In genomic region chr3:29705906-29706507, GRCh38 we compare ENCODE assay signal across 33 cellular contexts.
DNase-seq lines count a peak whose midpoint lies in the region; ATAC-seq and TF ChIP-seq lines count a peak whose summit lies in the region.
"Had no signal": no experiment of that assay in that cellular context is flagged by ENCODE, and none has a peak within 500 bp of the region (broad histone marks: within the 10 kb centered on the region; RNA-seq: fewer than 3 reads in every experiment).

No MANE protein-coding gene starts in this region.

- H3K36me3 ChIP-seq in right atrium auricular region (peaks cover 10% of the 10 kb centered on the region), OCI-LY3 (replicated peaks; ENCODE audit: low read depth, low read length) (no peaks in the 10 kb centered on the region)

- no peak for TF ChIP-seq POLR2A in GM18505 (IDR thresholded peaks at IDR 0.05; ENCODE audit: borderline replicate concordance, extremely low read depth, insufficient read depth, insufficient read length)

- ATAC-seq in Right ventricle myocardium superior (ENCODE audit: poor library complexity): peak; percentile 42
- ATAC-seq in activated CD8-positive, alpha-beta memory T cell treated with anti-CD3 and anti-CD28 coated beads, Interleukin-2, amount 10 ng/mL, durations not matched to agents 7 days and 5 days: no peak
- ATAC-seq in GM18505 (IDR thresholded peaks at IDR 0.05; ENCODE audit: unreplicated experiment): no peak
- ATAC-seq: activated naive CD8-positive, alpha-beta T cell treated with anti-CD3 and anti-CD28 coated beads, Interleukin-2, amount 50 U/mL, for 24 hours; gastroesophageal sphincter; HepG2; natural killer cell; stimulated activated naive CD8-positive, alpha-beta T cell treated with anti-CD3 and anti-CD28 coated beads, Interleukin-15, amount 100 ng/mL, for 72 hours had no signal

- H3K9ac ChIP-seq in OCI-LY3 (ENCODE audit: low read length): no peak overlapping the region

- H2AFZ ChIP-seq in OCI-LY3 (ENCODE audit: low read depth, low read length): no peak overlapping the region
- H2AFZ ChIP-seq: PC-9 had no signal

- no peaks in the 10 kb centered on the region for H3K27me3 Mint-ChIP-seq in activated CD8-positive, alpha-beta memory T cell treated with anti-CD3 and anti-CD28 coated beads, Interleukin-2, amount 10 ng/mL, durations not matched to agents 7 days and 5 days
- H3K27me3 Mint-ChIP-seq: activated naive CD8-positive, alpha-beta T cell treated with anti-CD3 and anti-CD28 coated beads, Interleukin-2, amount 50 U/mL, for 24 hours; activated T-cell treated with anti-CD3 and anti-CD28 coated beads, Interleukin-2, amount 50 U/mL, for 24 hours; CD4-positive, alpha-beta memory T cell; central memory CD8-positive, alpha-beta T cell; stimulated activated naive CD8-positive, alpha-beta T cell treated with anti-CD3 and anti-CD28 coated beads, Interleukin-15, amount 100 ng/mL, for 72 hours had no signal

- no peak overlapping the region for H3K4me3 Mint-ChIP-seq in activated CD8-positive, alpha-beta memory T cell treated with anti-CD3 and anti-CD28 coated beads, Interleukin-2, amount 10 ng/mL, durations not matched to agents 7 days and 5 days
- H3K4me3 Mint-ChIP-seq: activated naive CD8-positive, alpha-beta T cell treated with anti-CD3 and anti-CD28 coated beads, Interleukin-2, amount 50 U/mL, for 24 hours; activated T-cell treated with anti-CD3 and anti-CD28 coated beads, Interleukin-2, amount 50 U/mL, for 24 hours; CD4-positive, alpha-beta memory T cell; central memory CD8-positive, alpha-beta T cell; natural killer cell; stimulated activated naive CD8-positive, alpha-beta T cell treated with anti-CD3 and anti-CD28 coated beads, Interleukin-15, amount 100 ng/mL, for 72 hours had no signal

- H3K27me3 ChIP-seq in right atrium auricular region (no peaks in the 10 kb centered on the region), OCI-LY3 (ENCODE audit: low read depth, low read length) (no peaks in the 10 kb centered on the region)
- H3K27me3 ChIP-seq: gastroesophageal sphincter had no signal

- DNase-seq in Right ventricle myocardium superior: no peak
- DNase-seq in right atrium auricular region (ENCODE audit: low spot score): no peak
- DNase-seq in NCI-H2171 (lab: John Stamatoyannopoulos, UW): peak; percentile 72
- DNase-seq in DMS79 (lab: John Stamatoyannopoulos, UW): no peak
- no peak for DNase-seq in activated CD8-positive, alpha-beta memory T cell treated with anti-CD3 and anti-CD28 coated beads, Interleukin-2, amount 10 ng/mL, durations not matched to agents 7 days and 5 days
- DNase-seq in dedifferentiated amniotic fluid mesenchymal stem cell (ENCODE audit: extremely low spot score): no peak
- DNase-seq: activated CD4-positive, alpha-beta T cell treated with anti-CD3 and anti-CD28 coated beads for 48 hours; activated CD8-positive, alpha-beta memory T cell treated with anti-CD3 and anti-CD28 coated beads for 24 hours; activated gamma-delta T cell treated with Interleukin-2 at 50 U/mL for 16 hours; activated naive CD8-positive, alpha-beta T cell treated with anti-CD3 and anti-CD28 coated beads, Interleukin-2, amount 50 U/mL, for 24 hours; activated T-cell treated with anti-CD3 and anti-CD28 coated beads, Interleukin-2, amount 50 U/mL, for 24 hours; CD4-positive, alpha-beta memory T cell; DMS53; GDM1; Karpas-422; MV-4-11; natural killer cell; NCI-H226; NK-92 treated with Interleukin-12 subunit alpha and Interleukin-12 subunit beta, amount 100 ng/mL, for 24 hours; PC-9; SIG-M5; small intestine; stimulated activated CD4-positive, alpha-beta T cell treated with anti-CD3 and anti-CD28 coated beads, Interleukin-1b, Interleukin-23, amount 100 ng/mL, for 48 hours; stimulated activated CD8-positive, alpha-beta memory T cell treated with anti-CD3 and anti-CD28 coated beads, Interleukin-4, amount 100 ng/mL, for 48 hours; stimulated activated naive CD8-positive, alpha-beta T cell treated with anti-CD3 and anti-CD28 coated beads, Interleukin-15, amount 100 ng/mL, for 72 hours; SW 1271; T-helper 9 cell had no signal

- TF ChIP-seq CTCF in right atrium auricular region (IDR thresholded peaks at IDR 0.05) (no peak), OCI-LY3 (IDR thresholded peaks at IDR 0.05; ENCODE audit: low read depth, low read length) (peak; percentile 19; the same call in 1 of the 2 replicates)

- intact Hi-C loops in Right ventricle myocardium superior (cut with DNase I): no loop called here

- H3K4me3 ChIP-seq in right atrium auricular region: no peak overlapping the region
- H3K4me3 ChIP-seq in OCI-LY3 (ENCODE audit: low read length): no peak overlapping the region
- H3K4me3 ChIP-seq: gastroesophageal sphincter, PC-9 had no signal

- CTCF ChIA-PET in activated CD8-positive, alpha-beta memory T cell treated with anti-CD3 and anti-CD28 coated beads, Interleukin-2, amount 10 ng/mL, durations not matched to agents 7 days and 5 days (lab: Charles Lee): no interaction called here

- no peak overlapping the region for H3K4me2 ChIP-seq in OCI-LY3 (ENCODE audit: low read length)
- H3K4me2 ChIP-seq: PC-9 had no signal

- H3K36me3 Mint-ChIP-seq in activated CD8-positive, alpha-beta memory T cell treated with anti-CD3 and anti-CD28 coated beads, Interleukin-2, amount 10 ng/mL, durations not matched to agents 7 days and 5 days: no peaks in the 10 kb centered on the region
- H3K36me3 Mint-ChIP-seq: CD4-positive, alpha-beta memory T cell; natural killer cell had no signal

- no peak overlapping the region for H3K27ac Mint-ChIP-seq in activated CD8-positive, alpha-beta memory T cell treated with anti-CD3 and anti-CD28 coated beads, Interleukin-2, amount 10 ng/mL, durations not matched to agents 7 days and 5 days
- H3K27ac Mint-ChIP-seq: activated naive CD8-positive, alpha-beta T cell treated with anti-CD3 and anti-CD28 coated beads, Interleukin-2, amount 50 U/mL, for 24 hours; activated T-cell treated with anti-CD3 and anti-CD28 coated beads, Interleukin-2, amount 50 U/mL, for 24 hours; CD4-positive, alpha-beta memory T cell; natural killer cell; stimulated activated naive CD8-positive, alpha-beta T cell treated with anti-CD3 and anti-CD28 coated beads, Interleukin-15, amount 100 ng/mL, for 72 hours had no signal

- no peak overlapping the region for H3K27ac ChIP-seq in right atrium auricular region
- H3K27ac ChIP-seq in OCI-LY3 (ENCODE audit: low read length): no peak overlapping the region
- H3K27ac ChIP-seq: gastroesophageal sphincter, PC-9, VCaP had no signal

- no peaks in the 10 kb centered on the region for H3K79me2 ChIP-seq in OCI-LY3 (ENCODE audit: low read length)

- peaks cover 0 to 15% of the 10 kb centered on the region in 2 donors for H3K4me1 ChIP-seq in right atrium auricular region
- no peaks in the 10 kb centered on the region for H3K4me1 ChIP-seq in OCI-LY3 (ENCODE audit: low read length)

- H3K4me1 Mint-ChIP-seq in activated CD8-positive, alpha-beta memory T cell treated with anti-CD3 and anti-CD28 coated beads, Interleukin-2, amount 10 ng/mL, durations not matched to agents 7 days and 5 days: no peaks in the 10 kb centered on the region
- H3K4me1 Mint-ChIP-seq: activated naive CD8-positive, alpha-beta T cell treated with anti-CD3 and anti-CD28 coated beads, Interleukin-2, amount 50 U/mL, for 24 hours; CD4-positive, alpha-beta memory T cell; central memory CD8-positive, alpha-beta T cell; natural killer cell; stimulated activated naive CD8-positive, alpha-beta T cell treated with anti-CD3 and anti-CD28 coated beads, Interleukin-15, amount 100 ng/mL, for 72 hours had no signal

- peaks cover 2% of the 10 kb centered on the region for H3K9me3 Mint-ChIP-seq in activated CD8-positive, alpha-beta memory T cell treated with anti-CD3 and anti-CD28 coated beads, Interleukin-2, amount 10 ng/mL, durations not matched to agents 7 days and 5 days (ENCODE audit: low read depth)
- H3K9me3 Mint-ChIP-seq: activated T-cell treated with anti-CD3 and anti-CD28 coated beads, Interleukin-2, amount 50 U/mL, for 24 hours; stimulated activated naive CD8-positive, alpha-beta T cell treated with anti-CD3 and anti-CD28 coated beads, Interleukin-15, amount 100 ng/mL, for 72 hours had no signal

- H3K9me3 ChIP-seq in right atrium auricular region: no peaks in the 10 kb centered on the region
- no peaks in the 10 kb centered on the region for H3K9me3 ChIP-seq in OCI-LY3 (ENCODE audit: insufficient read depth, low read length)
- H3K9me3 ChIP-seq: gastroesophageal sphincter had no signal

- H4K20me1 ChIP-seq in OCI-LY3 (ENCODE audit: insufficient read depth, low read length): no peaks in the 10 kb centered on the region
